In the genomic region with DNA sequence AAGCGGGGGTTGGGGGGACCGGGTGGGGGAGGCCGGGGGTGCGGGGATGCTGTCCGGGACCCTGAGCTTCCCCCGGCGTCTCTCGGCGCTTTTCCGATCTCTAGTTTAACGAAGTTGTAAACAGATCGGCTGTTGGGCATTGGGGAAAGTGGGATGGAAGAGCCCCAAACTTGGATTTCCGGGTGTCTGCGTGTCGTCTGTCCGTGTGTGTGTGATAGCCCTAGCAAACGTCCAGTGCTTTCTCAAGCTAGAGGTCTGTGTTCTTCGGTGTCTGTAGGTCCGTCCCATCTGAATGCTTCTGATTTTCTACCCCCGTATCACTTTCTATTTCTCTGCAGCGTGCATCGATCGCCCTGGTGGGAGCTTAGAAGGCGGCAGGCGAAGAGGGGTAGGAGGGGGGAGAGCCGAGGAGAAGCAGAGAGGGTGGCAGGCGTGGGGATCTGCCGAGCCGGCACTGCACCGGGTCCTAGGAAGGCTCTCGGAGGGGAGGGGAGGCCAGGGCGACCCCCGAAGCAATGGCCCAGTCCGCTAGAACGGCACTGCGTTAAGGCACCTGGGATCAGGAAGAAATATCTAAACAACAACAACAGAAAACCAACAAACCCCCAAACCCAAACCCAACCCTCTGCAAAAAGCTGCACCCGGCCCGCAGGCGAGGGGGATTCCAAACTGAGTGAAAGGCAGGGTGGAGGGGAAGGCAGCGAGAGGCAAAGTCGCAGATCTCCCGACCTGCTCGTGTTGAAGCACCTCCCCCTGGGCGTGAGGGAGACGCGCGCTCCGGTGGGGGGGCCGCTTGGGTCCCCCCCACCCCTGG, we compare ENCODE assay signal across 9 cellular contexts. TPM values are rescaled to one million over a fixed set of nuclear protein-coding genes. Genes with fewer than 3 reads are reported as not detected.
A peak's percentile ranks its signal among the peaks of the same experiment; 100 is the strongest.
DNase-seq lines count a peak whose midpoint lies in the region; ATAC-seq and TF ChIP-seq lines count a peak whose summit lies in the region.
"Had no signal": no experiment of that assay in that cellular context is flagged by ENCODE, and none has a peak within 500 bp of the region (broad histone marks: within the 10 kb centered on the region; RNA-seq: fewer than 3 reads in every experiment).

No MANE protein-coding gene starts in this region.

- no peaks in the 10 kb centered on the region for H3K9me3 ChIP-seq in parathyroid adenoma (ENCODE audit: control insufficient read depth, low read length)

- peak; percentile 2 for DNase-seq in ELR (ENCODE audit: low read depth)
- DNase-seq in NCI-H146 treated with DMSO at 0.1 percent for 48 hours (lab: John Stamatoyannopoulos, UW; ENCODE audit: unreplicated experiment), result peak; percentile 29
- no peak for DNase-seq in epithelial cell of proximal tubule (ENCODE audit: low read depth)
- no peak for DNase-seq in 8988T
- DNase-seq in globus pallidus (ENCODE audit: low spot score), result no peak

- H2AFZ ChIP-seq in parathyroid adenoma, result peak overlapping the region; percentile 73

- H3K79me2 ChIP-seq in parathyroid adenoma, result no peaks in the 10 kb centered on the region

- ATAC-seq in GM21526 (IDR thresholded peaks at IDR 0.05; ENCODE audit: low FRiP score, unreplicated experiment) (no peak), HG03439 (IDR thresholded peaks at IDR 0.05; ENCODE audit: unreplicated experiment) (no peak)
- ATAC-seq: K562 had no signal

- peak overlapping the region; percentile 82 for H3K4me2 ChIP-seq in parathyroid adenoma (ENCODE audit: low read length)

- no peak overlapping the region for H3K9ac ChIP-seq in parathyroid adenoma

- peaks cover 5% of the 10 kb centered on the region for H3K27me3 ChIP-seq in parathyroid adenoma (ENCODE audit: control insufficient read depth, insufficient read depth, low read length)

- H3K4me1 ChIP-seq in parathyroid adenoma, result no peaks in the 10 kb centered on the region

- no peaks in the 10 kb centered on the region for H3K36me3 ChIP-seq in parathyroid adenoma (ENCODE audit: control insufficient read depth, insufficient read depth, low read length)

- TF ChIP-seq CTCF in epithelial cell of proximal tubule (conservative IDR thresholded peaks at IDR 0.05; ENCODE audit: low read depth, low read length), result no peak
- TF ChIP-seq CTCF in parathyroid adenoma (IDR thresholded peaks at IDR 0.05), result no peak

- peak overlapping the region; percentile 21 for H3K4me3 ChIP-seq in epithelial cell of proximal tubule (ENCODE audit: low read depth, low read length)
- H3K4me3 ChIP-seq in parathyroid adenoma (ENCODE audit: low read depth, low read length), result peak overlapping the region; percentile 47
- H3K4me3 ChIP-seq: K562 had no signal

- no peak overlapping the region for H3K27ac ChIP-seq in parathyroid adenoma

RNA-seq across cellular contexts. Expression of gene KCNA1, which starts 1.0 kb away (rescaled TPM):
- total RNA-seq in epithelial cell of proximal tubule, result not detected in 2 replicates
- total RNA-seq: K562 had no signal

Comparison
In these comparisons a context has a peak if more than half of its experiments do, and no peak if none do; other contexts are left out.
1. DNase-seq: peak in ELR (single experiment) and NCI-H146 treated with DMSO at 0.1 percent for 48 hours (single experiment); none in epithelial cell of proximal tubule (single experiment), 8988T (single experiment) and globus pallidus (single experiment).